14 cellular contexts compared by ENCODE assay signal in genomic region chr9:110076894-110077725, GRCh38.
A peak's percentile ranks its signal among the peaks of the same experiment; 100 is the strongest.
DNase-seq lines count a peak whose midpoint lies in the region; ATAC-seq, FAIRE-seq and TF ChIP-seq lines count a peak whose summit lies in the region.
"Had no signal": no experiment of that assay in that cellular context is flagged by ENCODE, and none has a peak within 500 bp of the region (broad histone marks: within the 10 kb centered on the region; RNA-seq: fewer than 3 reads in every experiment).

No MANE protein-coding gene starts in this region.

- peaks cover 41% of the 10 kb centered on the region for H3K4me1 ChIP-seq in osteoblast (ENCODE audit: insufficient read depth, low read length)

- H4K20me1 ChIP-seq in osteoblast (ENCODE audit: insufficient read depth, low read length), result peaks cover 61% of the 10 kb centered on the region

- peaks cover 6% of the 10 kb centered on the region for H3K36me3 ChIP-seq in osteoblast (ENCODE audit: insufficient read depth, low read length)
- H3K36me3 ChIP-seq: right atrium auricular region had no signal

- no peaks in the 10 kb centered on the region for H3K27me3 ChIP-seq in osteoblast (ENCODE audit: insufficient read depth, low read length)
- H3K27me3 ChIP-seq: right atrium auricular region had no signal

- FAIRE-seq in GM19239 (lab: Jason Lieb, UNC), result peak; percentile 64

- TF ChIP-seq CTCF in choroid plexus epithelial cell (conservative IDR thresholded peaks at IDR 0.05; ENCODE audit: low read depth, low read length) (no peak), osteoblast (IDR thresholded peaks at IDR 0.05; ENCODE audit: extremely low read depth, low read depth, low read length) (no peak)

- H3K27ac ChIP-seq in osteoblast (ENCODE audit: low read depth, low read length), result peak overlapping the region; percentile 65
- H3K27ac ChIP-seq: KMS-11, right atrium auricular region had no signal

- no peaks in the 10 kb centered on the region for H3K9me3 ChIP-seq in osteoblast (ENCODE audit: low read depth, low read length)
- H3K9me3 ChIP-seq: mucosa of descending colon, right atrium auricular region had no signal

- H3K4me2 ChIP-seq in osteoblast (ENCODE audit: insufficient read depth, low read length), result peak overlapping the region; percentile 9
- H3K4me2 ChIP-seq: KMS-11 had no signal

- peaks cover 97% of the 10 kb centered on the region for H3K79me2 ChIP-seq in osteoblast (ENCODE audit: insufficient read depth, low read length)

- no peak overlapping the region for H2AFZ ChIP-seq in osteoblast (ENCODE audit: low read length)

- H3K4me3 ChIP-seq in choroid plexus epithelial cell (ENCODE audit: low read depth, low read length), result no peak overlapping the region
- H3K4me3 ChIP-seq in osteoblast (ENCODE audit: insufficient read depth, low read length), result no peak overlapping the region
- H3K4me3 ChIP-seq: mucosa of descending colon, right atrium auricular region had no signal

- DNase-seq in GM19239 (ENCODE audit: insufficient read length, low spot score) (no peak), RKO (ENCODE audit: low spot score) (peak; percentile 36), choroid plexus epithelial cell (ENCODE audit: low read depth) (peak; percentile 79), osteoblast (ENCODE audit: insufficient read length, low spot score, missing footprints) (no peak), germinal center (ENCODE audit: low spot score) (no peak), NCI-H510A treated with DMSO at 0.1 percent for 48 hours (lab: John Stamatoyannopoulos, UW) (no peak)
- DNase-seq: activated naive CD8-positive, alpha-beta T cell treated with anti-CD3 and anti-CD28 coated beads, Interleukin-2, amount 10 ng/mL, durations not matched to agents 7 days and 5 days; DMS 273 treated with DMSO at 0.1 percent for 48 hours; effector memory CD4-positive, alpha-beta T cell; mucosa of descending colon; NCI-H2171 had no signal

- no peak for ATAC-seq in GM19023 (IDR thresholded peaks at IDR 0.05; ENCODE audit: unreplicated experiment)
- ATAC-seq: mucosa of descending colon had no signal

Comparison
In these comparisons a context has a peak if more than half of its experiments do, and no peak if none do; other contexts are left out.
1. DNase-seq: peak in RKO (single experiment) and choroid plexus epithelial cell (single experiment); none in GM19239 (single experiment), osteoblast (single experiment), germinal center (single experiment) and NCI-H510A treated with DMSO at 0.1 percent for 48 hours (single experiment).